In the genomic region with DNA sequence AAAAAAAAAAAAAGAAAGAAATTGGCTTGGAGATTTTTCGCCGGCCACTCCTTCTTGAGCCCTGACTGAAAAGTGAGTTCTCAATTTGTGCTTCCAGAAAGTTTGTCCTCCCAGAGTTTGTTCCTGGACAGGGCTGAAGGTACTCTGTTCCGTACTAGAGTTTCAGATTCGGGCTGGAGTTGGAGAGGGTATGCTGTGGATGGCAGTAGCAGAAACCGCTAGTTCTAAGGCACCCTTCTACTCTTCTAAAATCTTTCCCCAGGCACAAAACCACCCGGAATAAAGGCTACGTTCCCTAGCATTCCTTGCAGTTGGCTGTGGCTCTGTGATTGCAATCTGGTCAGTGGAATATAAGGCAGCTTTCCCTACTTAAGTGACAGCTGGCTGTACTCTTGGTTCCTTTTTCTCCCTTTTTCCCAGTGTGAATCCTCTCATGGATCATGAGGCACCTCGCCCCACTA, we compare ENCODE assay signal across 8 cellular contexts. TPM values are rescaled to one million over a fixed set of nuclear protein-coding genes. Genes with fewer than 3 reads are reported as not detected.
DNase-seq lines count a peak whose midpoint lies in the region; ATAC-seq, FAIRE-seq and TF ChIP-seq lines count a peak whose summit lies in the region.

No MANE protein-coding gene starts in this region.

- no peaks in the 10 kb centered on the region for H3K36me3 ChIP-seq in BLaER1
- H3K36me3 ChIP-seq in hepatocyte (replicated peaks; ENCODE audit: insufficient read depth, low read depth) = no peaks in the 10 kb centered on the region
- peaks cover 0 to 26% (median 15%) of the 10 kb centered on the region in 6 donors for H3K36me3 ChIP-seq in spleen

- H3K27ac ChIP-seq in BLaER1 (no peak overlapping the region), hepatocyte (peak overlapping the region; percentile 91), spleen (peak overlapping the region in 6 of 8 donors; percentile 80 to 91 (median 87))

- no peak overlapping the region for H3K27ac Mint-ChIP-seq in activated T-helper 17 cell treated with anti-CD3 and anti-CD28 coated beads, Interleukin-2, amount 50 U/mL, for 72 hours

- H3K36me3 Mint-ChIP-seq in activated T-helper 17 cell treated with anti-CD3 and anti-CD28 coated beads, Interleukin-2, amount 50 U/mL, for 72 hours (ENCODE audit: low read depth) = peaks cover 31% of the 10 kb centered on the region

- H4K20me1 ChIP-seq in BLaER1 (no peaks in the 10 kb centered on the region), hepatocyte (ENCODE audit: insufficient read depth, poor library complexity, severe bottlenecking) (no peaks in the 10 kb centered on the region)

- no peak overlapping the region for H3K9ac ChIP-seq in BLaER1

- H3K4me2 ChIP-seq in BLaER1 (peak overlapping the region; percentile 62), hepatocyte (peak overlapping the region; percentile 82)

- TF ChIP-seq POLR2A in spleen (IDR thresholded peaks at IDR 0.05) (no peak), GM12892 (IDR thresholded peaks at IDR 0.05; ENCODE audit: low read depth, low read length) (no peak)

- H3K9me3 ChIP-seq in BLaER1 (no peaks in the 10 kb centered on the region), hepatocyte (ENCODE audit: low read depth) (no peaks in the 10 kb centered on the region), spleen (no peaks in the 10 kb centered on the region)

- intact Hi-C loops in spleen (cut with DNase I; ENCODE audit: low total_unique reads) = no loop called here

- H3K4me1 ChIP-seq in BLaER1 (0 out of 2 replicates have a peak, but pooled peaks cover 9% of the 10 kb centered on the region), hepatocyte (ENCODE audit: insufficient read depth) (peaks cover 5% of the 10 kb centered on the region), spleen (peaks cover 12 to 46% (median 31%) of the 10 kb centered on the region in 6 donors)

- H3K4me1 Mint-ChIP-seq in activated T-helper 17 cell treated with anti-CD3 and anti-CD28 coated beads, Interleukin-2, amount 50 U/mL, for 72 hours = peaks cover 8% of the 10 kb centered on the region

- no peak for ATAC-seq in activated T-helper 17 cell treated with anti-CD3 and anti-CD28 coated beads, Interleukin-2, amount 50 U/mL, for 72 hours (replicated peaks)

- peak overlapping the region; percentile 90 for H3K4me3 Mint-ChIP-seq in activated T-helper 17 cell treated with anti-CD3 and anti-CD28 coated beads, Interleukin-2, amount 50 U/mL, for 72 hours

- H3K79me2 ChIP-seq in hepatocyte = peaks cover 46% of the 10 kb centered on the region

- FAIRE-seq in D721Med (lab: Jason Lieb, UNC) (no peak), GM12892 (lab: Jason Lieb, UNC) (no peak)

- 60% methylated on average over 8 of the region's 8 CpGs for WGBS in hepatocyte (ENCODE audit: low lambda C conversion rate, missing lambda C conversion rate)
- 48 to 65% (median 60%) methylated on average over 8 of the region's 8 CpGs for WGBS in spleen, 5 donors

- DNase-seq in HT1080 (ENCODE audit: low read depth) (peak; percentile 53), hepatocyte (ENCODE audit: low spot score) (peak; percentile 27), spleen (no peak), D721Med (ENCODE audit: insufficient read length, low spot score) (no peak), GM12892 (ENCODE audit: insufficient read length) (no peak)
- DNase-seq in activated effector memory CD4-positive, alpha-beta T cell treated with anti-CD3 and anti-CD28 coated beads, Interleukin-2, amount 50 U/mL, for 16 hours = no peak

- H2AFZ ChIP-seq in hepatocyte = peak overlapping the region; percentile 86

- no peaks in the 10 kb centered on the region for H3K27me3 Mint-ChIP-seq in activated T-helper 17 cell treated with anti-CD3 and anti-CD28 coated beads, Interleukin-2, amount 50 U/mL, for 72 hours

- H3K9me2 ChIP-seq in hepatocyte (replicated peaks; ENCODE audit: insufficient read depth) = no peaks in the 10 kb centered on the region

- H3K9me3 Mint-ChIP-seq in activated T-helper 17 cell treated with anti-CD3 and anti-CD28 coated beads, Interleukin-2, amount 50 U/mL, for 72 hours = no peaks in the 10 kb centered on the region

- peaks cover 30% of the 10 kb centered on the region for H3K27me3 ChIP-seq in BLaER1
- no peaks in the 10 kb centered on the region for H3K27me3 ChIP-seq in hepatocyte
- no peaks in the 10 kb centered on the region for H3K27me3 ChIP-seq in spleen (replicated peaks in 1 of 7)

- TF ChIP-seq CTCF in hepatocyte (IDR thresholded peaks at IDR 0.05; ENCODE audit: poor library complexity) = no peak
- no peak for TF ChIP-seq CTCF in spleen (IDR thresholded peaks at IDR 0.05 in 8 of 11, conservative IDR thresholded peaks at IDR 0.05 in 3 of 11)
- TF ChIP-seq CTCF in D721Med (IDR thresholded peaks at IDR 0.05; ENCODE audit: insufficient read depth, missing control alignments) = no peak

- H3K4me3 ChIP-seq in BLaER1 = peak overlapping the region; percentile 60
- peak overlapping the region; percentile 87 for H3K4me3 ChIP-seq in hepatocyte
- H3K4me3 ChIP-seq in spleen = peak overlapping the region; percentile 73 to 96 (median 90)

RNA-seq across cellular contexts. Expression of a gene that starts 0.7 kb away (rescaled TPM):
- total RNA-seq in HT1080 (2014; rRNA removed; shearing (Covaris generic)) = 18.0 and 24.1 TPM in 2 replicates
- polyA plus RNA-seq in HT1080 (2015; cell fraction: cytosol; rRNA removed) = 15.8 TPM in 2 replicates
- polyA plus RNA-seq in HT1080 (2015; cell fraction: nucleus; rRNA removed) = 65.3 and 69.2 TPM in 2 replicates
- 10 to 100 TPM; 30.5 to 31.5 TPM for total RNA-seq in activated T-helper 17 cell treated with anti-CD3 and anti-CD28 coated beads, Interleukin-2, amount 50 U/mL, for 72 hours
- total RNA-seq in hepatocyte (18.4 and 18.5 TPM in 2 replicates), spleen (10 to 100 TPM; 20.0 to 26.9 (median 22.0) TPM)
- polyA plus RNA-seq in hepatocyte (13.9 and 15.0 TPM in 2 replicates), spleen (10 to 100 TPM in 2 of 3 donors, 1 to 10 TPM in 1; 8.2 to 13.4 (median 10.4) TPM)
- polyA plus RNA-seq in GM12892 (2012; ENCODE audit: missing spikeins) = 7.3 TPM

Comparison
In these comparisons a context has a peak if more than half of its experiments do, and no peak if none do; other contexts are left out.
1. DNase-seq: peak in HT1080 (single experiment) and hepatocyte (single experiment); none in spleen (single experiment), D721Med (single experiment), activated effector memory CD4-positive, alpha-beta T cell treated with anti-CD3 and anti-CD28 coated beads, Interleukin-2, amount 50 U/mL, for 16 hours (single experiment) and GM12892 (single experiment).
2. Peak in every context shown above with its lines, with median percentiles within 50 percentile points of each other: H3K4me3 ChIP-seq.